In genomic region chr12:127125607-127126259, GRCh38 we compare ENCODE assay signal across 8 cellular contexts.
DNase-seq lines count a peak whose midpoint lies in the region; ATAC-seq and TF ChIP-seq lines count a peak whose summit lies in the region.

No MANE protein-coding gene starts in this region.

- H3K36me3 ChIP-seq in thyroid gland = no peaks in the 10 kb centered on the region

- no peak overlapping the region for H3K23ac ChIP-seq in H9 (ENCODE audit: insufficient read length, low read depth, low read length)

- no peak overlapping the region for H3K56ac ChIP-seq in H9 (ENCODE audit: insufficient read length, low read depth, low read length)

- intact Hi-C loops in thyroid gland (cut with DNase I) = no loop called here

- no peak overlapping the region for H3K4ac ChIP-seq in H9 (ENCODE audit: low read depth, low read length)

- H3K27ac ChIP-seq in thyroid gland = no peak overlapping the region
- no peak overlapping the region for H3K27ac ChIP-seq in H9 (ENCODE audit: insufficient read length, low read depth, low read length)

- no peaks in the 10 kb centered on the region for H3K79me2 ChIP-seq in H9 (ENCODE audit: insufficient read depth, low read length)

- no peak overlapping the region for H2AFZ ChIP-seq in H9 (ENCODE audit: low read length)

- H3K18ac ChIP-seq in H9 (ENCODE audit: insufficient read length, low read depth, low read length) = no peak overlapping the region

- H3K9me3 Mint-ChIP-seq in H9 = peaks cover 0 to 3% of the 10 kb centered on the region in 2 experiments; a peak in 3 of 5 replicates

- H3K4me3 ChIP-seq in retinal pigment epithelial cell (ENCODE audit: low read length) = no peak overlapping the region
- no peak overlapping the region for H3K4me3 ChIP-seq in thyroid gland (replicated peaks in 1 of 3)

- H3K9ac ChIP-seq in H9 (ENCODE audit: extremely low read depth, insufficient read length, low read length) = no peak overlapping the region

- H2BK12ac ChIP-seq in H9 (ENCODE audit: insufficient read length, low read depth, low read length) = no peak overlapping the region

- 77% methylated on average over 3 of the region's 3 CpGs for WGBS in thyroid gland, 2 donors
- WGBS in H9 (ENCODE audit: extremely low coverage, insufficient read length, low lambda C conversion rate) = no CpG with 5 or more reads among the region's 3 CpGs

- H4K5ac ChIP-seq in H9 (ENCODE audit: insufficient read length, low read depth, low read length) = no peak overlapping the region

- no peak overlapping the region for H2BK20ac ChIP-seq in H9 (ENCODE audit: low read depth, low read length, poor library complexity, severe bottlenecking)

- TF ChIP-seq POLR2A in thyroid gland (IDR thresholded peaks at IDR 0.05) = no peak

- no peaks in the 10 kb centered on the region for H3K4me1 ChIP-seq in thyroid gland
- H3K4me1 ChIP-seq in H9 (ENCODE audit: insufficient read depth, low read length) = no peaks in the 10 kb centered on the region

- no peak overlapping the region for H3K4me2 ChIP-seq in H9 (ENCODE audit: insufficient read depth, insufficient read length, low read length)

- TF ChIP-seq CTCF in AG09319 (IDR thresholded peaks at IDR 0.05; ENCODE audit: low read depth, low read length) (no peak), retinal pigment epithelial cell (conservative IDR thresholded peaks at IDR 0.05; ENCODE audit: low read depth, low read length) (no peak), thyroid gland (IDR thresholded peaks at IDR 0.05) (no peak), H9 (conservative IDR thresholded peaks at IDR 0.05) (no peak)

- no peak overlapping the region for H2BK15ac ChIP-seq in H9 (ENCODE audit: low read depth, low read length)

- H3K9me3 ChIP-seq in thyroid gland (no peaks in the 10 kb centered on the region), H9 (ENCODE audit: control insufficient read depth, low read depth, low read length) (no peaks in the 10 kb centered on the region)

- in situ Hi-C loops in G401 (cut with HindIII; ENCODE audit: low sequenced_read_pairs) = no loop called here

- H3K79me1 ChIP-seq in H9 (ENCODE audit: insufficient read depth, low read depth, low read length, poor library complexity, severe bottlenecking) = no peaks in the 10 kb centered on the region

- no peak overlapping the region for H3K14ac ChIP-seq in H9 (ENCODE audit: insufficient read depth, low read length)

- no peak overlapping the region for H3K27ac Mint-ChIP-seq in H9

- no peaks in the 10 kb centered on the region for H4K20me1 ChIP-seq in H9 (ENCODE audit: control insufficient read depth, insufficient read depth, insufficient read length)

- no peaks in the 10 kb centered on the region for H3K27me3 Mint-ChIP-seq in H9 (ENCODE audit: low read depth)

- H3T11ph ChIP-seq in H9 (ENCODE audit: low read length) = no peak overlapping the region

- H3K27me3 ChIP-seq in thyroid gland = no peaks in the 10 kb centered on the region
- no peaks in the 10 kb centered on the region for H3K27me3 ChIP-seq in H9 (ENCODE audit: insufficient read depth, low read length)

- H4K8ac ChIP-seq in H9 (replicated peaks; ENCODE audit: insufficient read length, low read depth, low read length) = no peak overlapping the region

- no peaks in the 10 kb centered on the region for H3K23me2 ChIP-seq in H9 (ENCODE audit: insufficient read length, low read depth, low read length, poor library complexity, severe bottlenecking)

- H3K36me3 Mint-ChIP-seq in H9 (ENCODE audit: insufficient read depth in 1 of 3, low read depth in 3 of 3) = no peaks in the 10 kb centered on the region; a peak in 1 of 7 replicates

- no peak overlapping the region for H2AK5ac ChIP-seq in H9 (ENCODE audit: insufficient read length, low read length)

- no peak overlapping the region for H2BK120ac ChIP-seq in H9 (ENCODE audit: low read depth, low read length, poor library complexity, severe bottlenecking)

- peak; percentile 80 for ATAC-seq in GM19328 (IDR thresholded peaks at IDR 0.05; ENCODE audit: unreplicated experiment)
- ATAC-seq in HG03175 (IDR thresholded peaks at IDR 0.05; ENCODE audit: unreplicated experiment) = peak; percentile 84

- H4K91ac ChIP-seq in H9 (ENCODE audit: insufficient read length, low read depth, low read length) = no peak overlapping the region

- H2BK5ac ChIP-seq in H9 (ENCODE audit: insufficient read length, low read length) = no peak overlapping the region

- H3K4me3 Mint-ChIP-seq in H9 = no peak overlapping the region

- peaks cover 10 to 17% of the 10 kb centered on the region in 2 experiments for H3K4me1 Mint-ChIP-seq in H9

- DNase-seq in AG09319 (ENCODE audit: extremely low read depth, low read depth) = peak; percentile 25
- DNase-seq in activated T-helper 9 cell treated with anti-CD3 and anti-CD28 coated beads, Interleukin-2, amount 50 U/mL, for 16 hours (ENCODE audit: low read depth) = peak; percentile 22
- DNase-seq in retinal pigment epithelial cell (ENCODE audit: low read depth) = peak; percentile 7
- DNase-seq in thyroid gland = no peak
- DNase-seq in H9 = no peak
- no peak for DNase-seq in G401 (ENCODE audit: low spot score)

Comparison
In these comparisons a context has a peak if more than half of its experiments do, and no peak if none do; other contexts are left out.
1. DNase-seq: peak in AG09319 (single experiment), activated T-helper 9 cell treated with anti-CD3 and anti-CD28 coated beads, Interleukin-2, amount 50 U/mL, for 16 hours (single experiment) and retinal pigment epithelial cell (single experiment); none in thyroid gland (0 of 2), H9 (single experiment) and G401 (single experiment).